21 cellular contexts compared by ENCODE assay signal in the genomic region with DNA sequence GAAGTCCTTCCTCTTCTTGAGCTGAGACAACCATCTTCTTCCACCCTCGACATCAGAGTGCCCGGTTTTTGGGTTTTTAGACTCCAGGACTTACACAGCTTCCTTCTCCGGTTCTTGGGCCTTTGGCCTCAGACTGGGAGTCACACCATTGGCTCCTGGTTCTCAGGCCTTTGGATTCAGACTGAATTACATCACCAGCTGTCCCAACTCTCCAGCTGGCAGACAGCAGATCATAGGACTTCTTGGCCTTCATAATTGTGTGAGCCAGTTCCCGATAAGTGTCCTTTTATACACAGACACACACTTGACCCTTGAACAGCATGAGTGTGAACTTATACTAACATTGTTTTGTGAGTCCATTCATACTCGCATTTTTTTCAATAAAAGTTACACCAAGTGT.
"Had no signal": no experiment of that assay in that cellular context is flagged by ENCODE, and none has a peak within 500 bp of the region (broad histone marks: within the 10 kb centered on the region; RNA-seq: fewer than 3 reads in every experiment).

No MANE protein-coding gene starts in this region.

- H3K27me3 Mint-ChIP-seq: activated naive CD4-positive, alpha-beta T cell treated with anti-CD3 and anti-CD28 coated beads, Interleukin-2, amount 50 U/mL, for 24 hours had no signal

- DNase-seq: activated CD8-positive, alpha-beta memory T cell treated with anti-CD3 and anti-CD28 coated beads for 24 hours; activated CD8-positive, alpha-beta memory T cell treated with anti-CD3 and anti-CD28 coated beads, Interleukin-2, amount 50 U/mL, for 48 hours; activated effector memory CD4-positive, alpha-beta T cell treated with anti-CD3 and anti-CD28 coated beads, Interleukin-2, amount 50 U/mL, for 16 hours; activated T-cell treated with anti-CD3 and anti-CD28 coated beads, Interleukin-2, amount 50 U/mL, for 72 hours; effector CD4-positive, alpha-beta T cell; hippocampal formation; islet precursor cell; mesenchymal stem cell; stimulated activated CD4-positive, alpha-beta T cell treated with anti-CD3 and anti-CD28 coated beads, Interleukin-2, amount 100 ng/mL, for 24 hours; stimulated activated naive CD4-positive, alpha-beta T cell treated with Interleukin-2 at 50 U/mL for 16 hours; substantia nigra; uterus had no signal

- H3K27me3 ChIP-seq: neutrophil, tibial nerve, uterus had no signal

- H3K4me3 ChIP-seq: tibial nerve, uterus had no signal

- H3K4me1 ChIP-seq: parathyroid adenoma, uterus had no signal

- H3K27ac Mint-ChIP-seq: activated naive CD4-positive, alpha-beta T cell treated with anti-CD3 and anti-CD28 coated beads, Interleukin-2, amount 50 U/mL, for 24 hours; activated T-cell treated with anti-CD3 and anti-CD28 coated beads, Interleukin-2, amount 50 U/mL, for 72 hours; natural killer cell treated with Interleukin-12 subunit alpha and Interleukin-12 subunit beta and Interleukin-15 and Interleukin-18, amount 100 ng/mL, for 72 hours; T-helper 1 cell treated with Interleukin-12 subunit alpha and Interleukin-12 subunit beta and Interleukin-4 antibody, amounts not matched to agents 30 μg/mL and 1 μg/mL, for 36 hours had no signal

- H3K27ac ChIP-seq: neutrophil, parathyroid adenoma, tibial nerve, uterus had no signal

- H3K36me3 ChIP-seq: neutrophil, tibial nerve, uterus had no signal

- ATAC-seq: activated CD4-positive, CD25-positive, alpha-beta regulatory T cell treated with anti-CD3 and anti-CD28 coated beads, Interleukin-2, amount 50 U/mL, for 24 hours; activated T-cell treated with anti-CD3 and anti-CD28 coated beads, Interleukin-2, amount 50 U/mL, for 72 hours; esophagus mucosa; left lobe of liver; natural killer cell treated with Interleukin-12 subunit alpha and Interleukin-12 subunit beta and Interleukin-15 and Interleukin-18, amount 100 ng/mL, for 72 hours had no signal

- H3K36me3 Mint-ChIP-seq: activated naive CD4-positive, alpha-beta T cell treated with anti-CD3 and anti-CD28 coated beads, Interleukin-2, amount 50 U/mL, for 24 hours; natural killer cell treated with Interleukin-12 subunit alpha and Interleukin-12 subunit beta and Interleukin-15 and Interleukin-18, amount 100 ng/mL, for 72 hours had no signal

- H3K9me3 Mint-ChIP-seq: activated naive CD4-positive, alpha-beta T cell treated with anti-CD3 and anti-CD28 coated beads, Interleukin-2, amount 50 U/mL, for 24 hours; activated T-cell treated with anti-CD3 and anti-CD28 coated beads, Interleukin-2, amount 50 U/mL, for 72 hours; natural killer cell treated with Interleukin-12 subunit alpha and Interleukin-12 subunit beta and Interleukin-15 and Interleukin-18, amount 100 ng/mL, for 72 hours; T-helper 1 cell treated with Interleukin-12 subunit alpha and Interleukin-12 subunit beta and Interleukin-4 antibody, amounts not matched to agents 30 μg/mL and 1 μg/mL, for 36 hours had no signal

- H3K79me2 ChIP-seq: parathyroid adenoma had no signal

- H3K9me3 ChIP-seq: neutrophil, tibial nerve, uterus had no signal

- H3K4me3 Mint-ChIP-seq: activated naive CD4-positive, alpha-beta T cell treated with anti-CD3 and anti-CD28 coated beads, Interleukin-2, amount 50 U/mL, for 24 hours; activated T-cell treated with anti-CD3 and anti-CD28 coated beads, Interleukin-2, amount 50 U/mL, for 72 hours; natural killer cell treated with Interleukin-12 subunit alpha and Interleukin-12 subunit beta and Interleukin-15 and Interleukin-18, amount 100 ng/mL, for 72 hours; T-helper 1 cell treated with Interleukin-12 subunit alpha and Interleukin-12 subunit beta and Interleukin-4 antibody, amounts not matched to agents 30 μg/mL and 1 μg/mL, for 36 hours had no signal

- H2AFZ ChIP-seq: parathyroid adenoma had no signal

- H3K9ac ChIP-seq: parathyroid adenoma had no signal
